20 cellular contexts compared by ENCODE assay signal in the genomic region with DNA sequence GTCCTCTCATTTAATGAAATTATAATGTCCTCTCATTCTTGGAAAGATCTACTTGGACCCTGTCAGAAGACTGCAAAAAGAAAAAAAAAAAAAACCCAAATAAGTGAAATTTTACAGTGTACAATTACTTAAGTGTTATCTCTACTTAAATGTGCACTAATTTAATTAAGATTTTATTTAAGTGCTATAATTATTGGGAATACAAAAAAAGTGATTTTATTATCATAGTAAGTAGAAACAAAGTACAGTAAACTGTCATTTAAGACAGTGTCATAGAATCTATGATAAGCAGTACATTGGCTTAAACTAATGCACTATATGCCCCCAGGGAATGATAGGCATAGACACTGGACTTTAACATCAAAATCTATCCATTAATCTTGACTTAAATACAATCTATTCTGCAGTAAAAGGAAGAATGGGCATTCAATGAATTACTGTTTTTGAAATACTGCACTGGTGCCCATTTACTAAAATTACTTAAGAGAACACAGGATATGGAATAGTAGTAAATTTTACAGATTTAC.
"Had no signal": no experiment of that assay in that cellular context is flagged by ENCODE, and none has a peak within 500 bp of the region (broad histone marks: within the 10 kb centered on the region; RNA-seq: fewer than 3 reads in every experiment).

No MANE protein-coding gene starts in this region.

- ATAC-seq: activated T-cell treated with anti-CD3 and anti-CD28 coated beads, Interleukin-2, amount 50 U/mL, for 4 hours; activated T-helper 17 cell treated with anti-CD3 and anti-CD28 coated beads, Interleukin-2, amount 50 U/mL, for 72 hours; T-helper 17 cell had no signal

- DNase-seq: activated B cell treated with CpG ODN at 0.5 μM for 24 hours; activated CD4-positive, alpha-beta memory T cell treated with anti-CD3 and anti-CD28 coated beads for 36 hours; activated CD4-positive, alpha-beta T cell treated with anti-CD3 and anti-CD28 coated beads for 1 hour; activated CD4-positive, alpha-beta T cell treated with anti-CD3 and anti-CD28 coated beads, Interleukin-2, amount 10 ng/mL, durations not matched to agents 24 days and 14 days; activated CD8-positive, alpha-beta memory T cell treated with anti-CD3 and anti-CD28 coated beads for 24 hours; activated gamma-delta T cell; activated naive CD4-positive, alpha-beta T cell treated with anti-CD3 and anti-CD28 coated beads for 36 hours; activated T-cell treated with anti-CD3 and anti-CD28 coated beads, Interleukin-2, amount 50 U/mL, for 4 hours; amygdala; brain microvascular endothelial cell; MG63; MV-4-11; NCI-H1436 treated with DMSO at 0.1 percent for 48 hours; NCI-H2029; NCI-H2107; NCI-H748 treated with DMSO at 0.1 percent for 48 hours; SIG-M5; T-helper 17 cell; T-helper 9 cell had no signal
